ENCODE assay signal across 10 cellular contexts in genomic region chr21:32826317-32827167, GRCh38. TPM values are rescaled to one million over a fixed set of nuclear protein-coding genes. Genes with fewer than 3 reads are reported as not detected.
DNase-seq lines count a peak whose midpoint lies in the region; ATAC-seq and TF ChIP-seq lines count a peak whose summit lies in the region.
"Had no signal": no experiment of that assay in that cellular context is flagged by ENCODE, and none has a peak within 500 bp of the region (broad histone marks: within the 10 kb centered on the region; RNA-seq: fewer than 3 reads in every experiment).

No MANE protein-coding gene starts in this region.

- no peak overlapping the region for H3K4me2 ChIP-seq in osteoblast (ENCODE audit: insufficient read depth, low read length)

- no peak overlapping the region for H3K27ac Mint-ChIP-seq in activated CD8-positive, alpha-beta T cell treated with anti-CD3 and anti-CD28 coated beads, Interleukin-2, amount 10 ng/mL, durations not matched to agents 7 days and 5 days
- H3K27ac Mint-ChIP-seq: activated naive CD8-positive, alpha-beta T cell; stimulated activated naive CD8-positive, alpha-beta T cell treated with anti-CD3 and anti-CD28 coated beads, Interleukin-15, Interleukin-2, amounts not matched to agents 100 ng/mL and 50 ng/mL, for 24 hours had no signal

- H2AFZ ChIP-seq in osteoblast (ENCODE audit: low read length) = no peak overlapping the region

- TF ChIP-seq POLR2A in GM18505 (IDR thresholded peaks at IDR 0.05; ENCODE audit: borderline replicate concordance, extremely low read depth, insufficient read depth, insufficient read length) = no peak

- CTCF ChIA-PET in activated CD8-positive, alpha-beta T cell treated with anti-CD3 and anti-CD28 coated beads, Interleukin-2, amount 10 ng/mL, durations not matched to agents 7 days and 5 days (lab: Charles Lee) = interaction anchor here (0.6 to 2.4 kb wide), 24 partner anchors 9 to 557 kb away, joined by 3 to 18 read pairs (median 4); no protein-coding TSS in a partner anchor

- POLR2A ChIA-PET in activated CD8-positive, alpha-beta T cell treated with anti-CD3 and anti-CD28 coated beads, Interleukin-2, amount 10 ng/mL, durations not matched to agents 7 days and 5 days (lab: Charles Lee) = interaction anchor here (1.1 kb wide), 1 partner anchor 100 kb away, joined by 3 read pairs; no protein-coding TSS in a partner anchor

- no peaks in the 10 kb centered on the region for H3K79me2 ChIP-seq in osteoblast (ENCODE audit: insufficient read depth, low read length)

- H3K27ac ChIP-seq in osteoblast (ENCODE audit: low read depth, low read length) = no peak overlapping the region

- H3K9me3 ChIP-seq in osteoblast (ENCODE audit: low read depth, low read length) = no peaks in the 10 kb centered on the region

- no peaks in the 10 kb centered on the region for H3K36me3 ChIP-seq in osteoblast (ENCODE audit: insufficient read depth, low read length)

- H3K4me3 ChIP-seq in HFF-Myc (replicated peaks; ENCODE audit: low read depth, low read length) (no peak overlapping the region), osteoblast (ENCODE audit: insufficient read depth, low read length) (no peak overlapping the region)

- ATAC-seq in activated CD8-positive, alpha-beta T cell treated with anti-CD3 and anti-CD28 coated beads, Interleukin-2, amount 10 ng/mL, durations not matched to agents 7 days and 5 days = peak; percentile 91
- ATAC-seq in GM18505 (IDR thresholded peaks at IDR 0.05; ENCODE audit: unreplicated experiment) = no peak

- no peaks in the 10 kb centered on the region for H4K20me1 ChIP-seq in osteoblast (ENCODE audit: insufficient read depth, low read length)

- no peaks in the 10 kb centered on the region for H3K27me3 ChIP-seq in osteoblast (ENCODE audit: insufficient read depth, low read length)

- TF ChIP-seq CTCF in HFF-Myc (IDR thresholded peaks at IDR 0.05; ENCODE audit: low read depth, low read length, missing control alignments) = peak; percentile 46
- TF ChIP-seq CTCF in osteoblast (IDR thresholded peaks at IDR 0.05; ENCODE audit: extremely low read depth, low read depth, low read length) = peak; percentile 58

- peaks cover 3% of the 10 kb centered on the region for H3K4me1 Mint-ChIP-seq in activated CD8-positive, alpha-beta T cell treated with anti-CD3 and anti-CD28 coated beads, Interleukin-2, amount 10 ng/mL, durations not matched to agents 7 days and 5 days (ENCODE audit: low read depth)

- H3K4me3 Mint-ChIP-seq in activated CD8-positive, alpha-beta T cell treated with anti-CD3 and anti-CD28 coated beads, Interleukin-2, amount 10 ng/mL, durations not matched to agents 7 days and 5 days = no peak overlapping the region
- H3K4me3 Mint-ChIP-seq: activated naive CD8-positive, alpha-beta T cell; stimulated activated naive CD8-positive, alpha-beta T cell treated with anti-CD3 and anti-CD28 coated beads, Interleukin-15, Interleukin-2, amounts not matched to agents 100 ng/mL and 50 ng/mL, for 24 hours had no signal

- H3K9me3 Mint-ChIP-seq in activated CD8-positive, alpha-beta T cell treated with anti-CD3 and anti-CD28 coated beads, Interleukin-2, amount 10 ng/mL, durations not matched to agents 7 days and 5 days (ENCODE audit: insufficient read depth) = peaks cover 5% of the 10 kb centered on the region

- H3K4me1 ChIP-seq in osteoblast (ENCODE audit: insufficient read depth, low read length) = no peaks in the 10 kb centered on the region

- DNase-seq in EH (ENCODE audit: low read depth) = peak; percentile 62
- peak; percentile 39 for DNase-seq in HFF-Myc (ENCODE audit: extremely low read depth, low read depth)
- DNase-seq in NCI-H524 (lab: John Stamatoyannopoulos, UW) = peak; percentile 52 to 88
- DNase-seq in activated CD8-positive, alpha-beta T cell treated with anti-CD3 and anti-CD28 coated beads, Interleukin-2, amount 10 ng/mL, durations not matched to agents 7 days and 5 days = peak; percentile 53
- DNase-seq in foreskin melanocyte = peak; percentile 48
- DNase-seq in osteoblast (ENCODE audit: insufficient read length, low spot score, missing footprints) = peak; percentile 85
- no peak for DNase-seq in GOT3 (lab: John Stamatoyannopoulos, UW)

- no peaks in the 10 kb centered on the region for H3K36me3 Mint-ChIP-seq in activated CD8-positive, alpha-beta T cell treated with anti-CD3 and anti-CD28 coated beads, Interleukin-2, amount 10 ng/mL, durations not matched to agents 7 days and 5 days (ENCODE audit: low read depth)
- H3K36me3 Mint-ChIP-seq: activated naive CD8-positive, alpha-beta T cell had no signal

- peaks cover 12% of the 10 kb centered on the region for H3K27me3 Mint-ChIP-seq in activated CD8-positive, alpha-beta T cell treated with anti-CD3 and anti-CD28 coated beads, Interleukin-2, amount 10 ng/mL, durations not matched to agents 7 days and 5 days (ENCODE audit: low read depth)

RNA-seq across cellular contexts. Expression of gene PAXBP1, which starts 55.0 kb away (rescaled TPM):
- 10 to 100 TPM; 48.4 to 52.7 TPM for total RNA-seq in activated CD8-positive, alpha-beta T cell treated with anti-CD3 and anti-CD28 coated beads, Interleukin-2, amount 10 ng/mL, durations not matched to agents 7 days and 5 days
- total RNA-seq in osteoblast = 33.6 and 34.0 TPM in 2 replicates
